ENCODE assay signal across 1 cellular context in the genomic region with DNA sequence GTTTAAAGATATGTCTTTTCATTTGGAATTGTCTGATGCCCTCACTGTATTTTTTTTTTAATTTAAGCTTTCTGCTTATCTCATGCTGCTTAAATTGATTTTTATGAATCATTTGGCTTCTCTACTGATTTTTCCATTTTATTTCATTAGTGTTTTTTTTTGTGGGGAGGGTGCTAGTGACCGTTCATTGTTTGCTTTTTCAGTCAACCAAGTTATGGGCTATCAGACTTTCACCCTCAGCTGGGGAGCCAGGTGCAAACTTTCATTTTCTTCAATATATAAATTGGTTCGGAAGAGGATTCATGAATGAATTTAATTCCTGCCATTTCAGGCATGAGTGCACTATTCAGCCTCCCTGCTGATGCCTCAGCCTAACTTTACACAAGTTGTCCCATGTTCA.
TF ChIP-seq lines count a peak whose summit lies in the region.

No MANE protein-coding gene starts in this region.

TF ChIP-seq in HepG2, 621 proteins besides CTCF, POLR2A, EP300 and RAD21 (continued from another document):
- TF ChIP-seq, protein P1, sequence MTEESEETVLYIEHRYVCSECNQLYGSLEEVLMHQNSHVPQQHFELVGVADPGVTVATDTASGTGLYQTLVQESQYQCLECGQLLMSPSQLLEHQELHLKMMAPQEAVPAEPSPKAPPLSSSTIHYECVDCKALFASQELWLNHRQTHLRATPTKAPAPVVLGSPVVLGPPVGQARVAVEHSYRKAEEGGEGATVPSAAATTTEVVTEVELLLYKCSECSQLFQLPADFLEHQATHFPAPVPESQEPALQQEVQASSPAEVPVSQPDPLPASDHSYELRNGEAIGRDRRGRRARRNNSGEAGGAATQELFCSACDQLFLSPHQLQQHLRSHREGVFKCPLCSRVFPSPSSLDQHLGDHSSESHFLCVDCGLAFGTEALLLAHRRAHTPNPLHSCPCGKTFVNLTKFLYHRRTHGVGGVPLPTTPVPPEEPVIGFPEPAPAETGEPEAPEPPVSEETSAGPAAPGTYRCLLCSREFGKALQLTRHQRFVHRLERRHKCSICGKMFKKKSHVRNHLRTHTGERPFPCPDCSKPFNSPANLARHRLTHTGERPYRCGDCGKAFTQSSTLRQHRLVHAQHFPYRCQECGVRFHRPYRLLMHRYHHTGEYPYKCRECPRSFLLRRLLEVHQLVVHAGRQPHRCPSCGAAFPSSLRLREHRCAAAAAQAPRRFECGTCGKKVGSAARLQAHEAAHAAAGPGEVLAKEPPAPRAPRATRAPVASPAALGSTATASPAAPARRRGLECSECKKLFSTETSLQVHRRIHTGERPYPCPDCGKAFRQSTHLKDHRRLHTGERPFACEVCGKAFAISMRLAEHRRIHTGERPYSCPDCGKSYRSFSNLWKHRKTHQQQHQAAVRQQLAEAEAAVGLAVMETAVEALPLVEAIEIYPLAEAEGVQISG (CRISPR knock-in tag; IDR thresholded peaks at IDR 0.05): no peak
- TF ChIP-seq ZNF83 (CRISPR knock-in tag; IDR thresholded peaks at IDR 0.05; ENCODE audit: borderline replicate concordance): no peak
- no peak for TF ChIP-seq MLLT10 (CRISPR knock-in tag; IDR thresholded peaks at IDR 0.05)
TF ChIP-seq in HepG2: peak in this region for 0.
